In the genomic region with DNA sequence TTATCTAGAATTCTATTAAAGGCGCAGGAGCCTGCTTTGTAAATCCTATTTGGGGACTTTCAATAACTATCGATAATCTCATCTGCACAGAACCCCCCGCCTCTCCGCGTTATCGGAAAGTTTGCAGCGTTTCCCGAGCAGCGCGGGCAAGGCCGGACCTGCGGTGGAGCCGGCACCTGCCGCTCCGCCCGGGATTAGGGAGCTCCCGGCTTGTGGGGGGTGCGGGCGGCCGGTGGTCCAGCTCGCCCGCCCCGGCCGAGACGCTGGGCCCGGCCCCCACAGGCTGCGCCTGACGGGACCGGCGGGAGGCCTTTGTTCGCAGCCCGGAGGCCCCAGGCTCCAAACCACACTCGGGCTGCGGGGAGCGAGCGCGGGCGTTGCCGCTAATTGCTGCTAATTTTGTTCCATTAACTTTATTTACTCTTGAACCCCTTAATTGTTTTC, we compare ENCODE assay signal across 1 cellular context.
TF ChIP-seq lines count a peak whose summit lies in the region.

No MANE protein-coding gene starts in this region.

TF ChIP-seq in GM23338, 12 proteins besides CTCF, POLR2A, EP300 and RAD21 (continued from another document):
- peak; percentile 91 for TF ChIP-seq EZH2 (IDR thresholded peaks at IDR 0.05; ENCODE audit: low read depth, unreplicated experiment)
- no peak for TF ChIP-seq JUNB (IDR thresholded peaks at IDR 0.05; ENCODE audit: unreplicated experiment)
- no peak for TF ChIP-seq POLR2AphosphoS5 (IDR thresholded peaks at IDR 0.05; ENCODE audit: low read depth)
- no peak for TF ChIP-seq ZNF114 (CRISPR knock-in tag; IDR thresholded peaks at IDR 0.05)
- TF ChIP-seq EZH2phosphoT487 (IDR thresholded peaks at IDR 0.05; ENCODE audit: unreplicated experiment), result peak; percentile 62
- TF ChIP-seq, protein P1, sequence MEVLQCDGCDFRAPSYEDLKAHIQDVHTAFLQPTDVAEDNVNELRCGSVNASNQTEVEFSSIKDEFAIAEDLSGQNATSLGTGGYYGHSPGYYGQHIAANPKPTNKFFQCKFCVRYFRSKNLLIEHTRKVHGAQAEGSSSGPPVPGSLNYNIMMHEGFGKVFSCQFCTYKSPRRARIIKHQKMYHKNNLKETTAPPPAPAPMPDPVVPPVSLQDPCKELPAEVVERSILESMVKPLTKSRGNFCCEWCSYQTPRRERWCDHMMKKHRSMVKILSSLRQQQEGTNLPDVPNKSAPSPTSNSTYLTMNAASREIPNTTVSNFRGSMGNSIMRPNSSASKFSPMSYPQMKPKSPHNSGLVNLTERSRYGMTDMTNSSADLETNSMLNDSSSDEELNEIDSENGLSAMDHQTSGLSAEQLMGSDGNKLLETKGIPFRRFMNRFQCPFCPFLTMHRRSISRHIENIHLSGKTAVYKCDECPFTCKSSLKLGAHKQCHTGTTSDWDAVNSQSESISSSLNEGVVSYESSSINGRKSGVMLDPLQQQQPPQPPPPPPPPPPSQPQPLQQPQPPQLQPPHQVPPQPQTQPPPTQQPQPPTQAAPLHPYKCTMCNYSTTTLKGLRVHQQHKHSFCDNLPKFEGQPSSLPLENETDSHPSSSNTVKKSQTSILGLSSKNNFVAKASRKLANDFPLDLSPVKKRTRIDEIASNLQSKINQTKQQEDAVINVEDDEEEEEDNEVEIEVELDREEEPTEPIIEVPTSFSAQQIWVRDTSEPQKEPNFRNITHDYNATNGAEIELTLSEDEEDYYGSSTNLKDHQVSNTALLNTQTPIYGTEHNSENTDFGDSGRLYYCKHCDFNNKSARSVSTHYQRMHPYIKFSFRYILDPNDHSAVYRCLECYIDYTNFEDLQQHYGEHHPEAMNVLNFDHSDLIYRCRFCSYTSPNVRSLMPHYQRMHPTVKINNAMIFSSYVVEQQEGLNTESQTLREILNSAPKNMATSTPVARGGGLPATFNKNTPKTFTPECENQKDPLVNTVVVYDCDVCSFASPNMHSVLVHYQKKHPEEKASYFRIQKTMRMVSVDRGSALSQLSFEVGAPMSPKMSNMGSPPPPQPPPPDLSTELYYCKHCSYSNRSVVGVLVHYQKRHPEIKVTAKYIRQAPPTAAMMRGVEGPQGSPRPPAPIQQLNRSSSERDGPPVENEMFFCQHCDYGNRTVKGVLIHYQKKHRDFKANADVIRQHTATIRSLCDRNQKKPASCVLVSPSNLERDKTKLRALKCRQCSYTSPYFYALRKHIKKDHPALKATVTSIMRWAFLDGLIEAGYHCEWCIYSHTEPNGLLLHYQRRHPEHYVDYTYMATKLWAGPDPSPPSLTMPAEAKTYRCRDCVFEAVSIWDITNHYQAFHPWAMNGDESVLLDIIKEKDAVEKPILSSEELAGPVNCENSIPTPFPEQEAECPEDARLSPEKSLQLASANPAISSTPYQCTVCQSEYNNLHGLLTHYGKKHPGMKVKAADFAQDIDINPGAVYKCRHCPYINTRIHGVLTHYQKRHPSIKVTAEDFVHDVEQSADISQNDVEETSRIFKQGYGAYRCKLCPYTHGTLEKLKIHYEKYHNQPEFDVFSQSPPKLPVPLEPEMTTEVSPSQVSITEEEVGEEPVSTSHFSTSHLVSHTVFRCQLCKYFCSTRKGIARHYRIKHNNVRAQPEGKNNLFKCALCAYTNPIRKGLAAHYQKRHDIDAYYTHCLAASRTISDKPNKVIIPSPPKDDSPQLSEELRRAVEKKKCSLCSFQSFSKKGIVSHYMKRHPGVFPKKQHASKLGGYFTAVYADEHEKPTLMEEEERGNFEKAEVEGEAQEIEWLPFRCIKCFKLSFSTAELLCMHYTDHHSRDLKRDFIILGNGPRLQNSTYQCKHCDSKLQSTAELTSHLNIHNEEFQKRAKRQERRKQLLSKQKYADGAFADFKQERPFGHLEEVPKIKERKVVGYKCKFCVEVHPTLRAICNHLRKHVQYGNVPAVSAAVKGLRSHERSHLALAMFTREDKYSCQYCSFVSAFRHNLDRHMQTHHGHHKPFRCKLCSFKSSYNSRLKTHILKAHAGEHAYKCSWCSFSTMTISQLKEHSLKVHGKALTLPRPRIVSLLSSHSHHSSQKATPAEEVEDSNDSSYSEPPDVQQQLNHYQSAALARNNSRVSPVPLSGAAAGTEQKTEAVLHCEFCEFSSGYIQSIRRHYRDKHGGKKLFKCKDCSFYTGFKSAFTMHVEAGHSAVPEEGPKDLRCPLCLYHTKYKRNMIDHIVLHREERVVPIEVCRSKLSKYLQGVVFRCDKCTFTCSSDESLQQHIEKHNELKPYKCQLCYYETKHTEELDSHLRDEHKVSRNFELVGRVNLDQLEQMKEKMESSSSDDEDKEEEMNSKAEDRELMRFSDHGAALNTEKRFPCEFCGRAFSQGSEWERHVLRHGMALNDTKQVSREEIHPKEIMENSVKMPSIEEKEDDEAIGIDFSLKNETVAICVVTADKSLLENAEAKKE (CRISPR knock-in tag; IDR thresholded peaks at IDR 0.05), result no peak
- TF ChIP-seq, protein P2, sequence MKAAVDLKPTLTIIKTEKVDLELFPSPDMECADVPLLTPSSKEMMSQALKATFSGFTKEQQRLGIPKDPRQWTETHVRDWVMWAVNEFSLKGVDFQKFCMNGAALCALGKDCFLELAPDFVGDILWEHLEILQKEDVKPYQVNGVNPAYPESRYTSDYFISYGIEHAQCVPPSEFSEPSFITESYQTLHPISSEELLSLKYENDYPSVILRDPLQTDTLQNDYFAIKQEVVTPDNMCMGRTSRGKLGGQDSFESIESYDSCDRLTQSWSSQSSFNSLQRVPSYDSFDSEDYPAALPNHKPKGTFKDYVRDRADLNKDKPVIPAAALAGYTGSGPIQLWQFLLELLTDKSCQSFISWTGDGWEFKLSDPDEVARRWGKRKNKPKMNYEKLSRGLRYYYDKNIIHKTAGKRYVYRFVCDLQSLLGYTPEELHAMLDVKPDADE (IDR thresholded peaks at IDR 0.05), result no peak
- TF ChIP-seq, protein P3, sequence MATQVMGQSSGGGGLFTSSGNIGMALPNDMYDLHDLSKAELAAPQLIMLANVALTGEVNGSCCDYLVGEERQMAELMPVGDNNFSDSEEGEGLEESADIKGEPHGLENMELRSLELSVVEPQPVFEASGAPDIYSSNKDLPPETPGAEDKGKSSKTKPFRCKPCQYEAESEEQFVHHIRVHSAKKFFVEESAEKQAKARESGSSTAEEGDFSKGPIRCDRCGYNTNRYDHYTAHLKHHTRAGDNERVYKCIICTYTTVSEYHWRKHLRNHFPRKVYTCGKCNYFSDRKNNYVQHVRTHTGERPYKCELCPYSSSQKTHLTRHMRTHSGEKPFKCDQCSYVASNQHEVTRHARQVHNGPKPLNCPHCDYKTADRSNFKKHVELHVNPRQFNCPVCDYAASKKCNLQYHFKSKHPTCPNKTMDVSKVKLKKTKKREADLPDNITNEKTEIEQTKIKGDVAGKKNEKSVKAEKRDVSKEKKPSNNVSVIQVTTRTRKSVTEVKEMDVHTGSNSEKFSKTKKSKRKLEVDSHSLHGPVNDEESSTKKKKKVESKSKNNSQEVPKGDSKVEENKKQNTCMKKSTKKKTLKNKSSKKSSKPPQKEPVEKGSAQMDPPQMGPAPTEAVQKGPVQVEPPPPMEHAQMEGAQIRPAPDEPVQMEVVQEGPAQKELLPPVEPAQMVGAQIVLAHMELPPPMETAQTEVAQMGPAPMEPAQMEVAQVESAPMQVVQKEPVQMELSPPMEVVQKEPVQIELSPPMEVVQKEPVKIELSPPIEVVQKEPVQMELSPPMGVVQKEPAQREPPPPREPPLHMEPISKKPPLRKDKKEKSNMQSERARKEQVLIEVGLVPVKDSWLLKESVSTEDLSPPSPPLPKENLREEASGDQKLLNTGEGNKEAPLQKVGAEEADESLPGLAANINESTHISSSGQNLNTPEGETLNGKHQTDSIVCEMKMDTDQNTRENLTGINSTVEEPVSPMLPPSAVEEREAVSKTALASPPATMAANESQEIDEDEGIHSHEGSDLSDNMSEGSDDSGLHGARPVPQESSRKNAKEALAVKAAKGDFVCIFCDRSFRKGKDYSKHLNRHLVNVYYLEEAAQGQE (IDR thresholded peaks at IDR 0.05; ENCODE audit: unreplicated experiment), result no peak
